ENCODE assay signal across 26 cellular contexts in the genomic region with DNA sequence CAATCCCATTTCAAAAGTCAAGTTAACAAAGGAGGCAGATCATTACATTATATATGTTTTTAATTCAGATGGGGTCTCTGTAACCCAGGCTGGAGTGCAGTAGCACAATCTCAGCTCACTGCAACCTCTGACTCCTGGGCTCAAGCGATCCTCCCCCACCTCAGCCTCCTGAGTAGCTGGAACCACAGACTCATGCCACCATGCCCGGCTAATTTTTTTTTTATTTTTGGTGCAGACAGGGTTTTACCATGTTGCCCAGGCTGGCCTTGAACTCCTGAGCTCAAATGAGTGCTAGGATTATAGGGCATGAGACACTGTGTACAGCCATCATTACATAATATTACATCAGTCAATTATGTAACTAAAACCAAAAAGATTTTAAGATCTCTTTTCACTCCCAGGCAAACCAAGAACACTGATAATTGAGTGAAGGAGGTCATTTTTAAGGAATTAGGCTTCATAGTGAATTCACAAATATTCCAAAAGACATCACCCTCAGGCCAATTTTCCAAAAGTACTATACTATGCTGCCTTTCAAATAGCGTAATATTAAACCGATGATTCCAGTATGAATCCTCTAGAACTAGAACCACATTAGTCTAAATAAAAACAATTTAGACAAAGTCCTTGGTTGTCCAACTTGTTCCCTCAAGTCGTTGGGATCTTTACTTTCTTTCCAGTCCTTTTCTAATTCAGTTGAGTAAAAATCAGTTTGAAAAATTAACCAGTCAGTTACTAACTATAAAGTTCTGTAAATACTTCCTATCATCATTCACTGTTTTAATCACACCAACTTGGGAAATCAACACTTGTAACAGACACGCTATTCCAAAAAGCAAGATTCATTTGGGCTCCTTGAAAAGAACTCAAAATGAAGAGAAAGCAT. TPM values are rescaled to one million over a fixed set of nuclear protein-coding genes. Genes with fewer than 3 reads are reported as not detected.
DNase-seq lines count a peak whose midpoint lies in the region; ATAC-seq, FAIRE-seq and TF ChIP-seq lines count a peak whose summit lies in the region.
"Had no signal": no experiment of that assay in that cellular context is flagged by ENCODE, and none has a peak within 500 bp of the region (broad histone marks: within the 10 kb centered on the region; RNA-seq: fewer than 3 reads in every experiment).

No MANE protein-coding gene starts in this region.

- WGBS in small intestine, 3 donors = 88 to 90% (median 90%) methylated on average over 6 of the region's 6 CpGs

- H2AFZ ChIP-seq in DND-41 (ENCODE audit: low read depth, low read length) = no peak overlapping the region

- H3K36me3 ChIP-seq in DND-41 (ENCODE audit: insufficient read depth, low read length) (peaks cover 90% of the 10 kb centered on the region), small intestine (ENCODE audit: control insufficient read depth in 2 of 2, insufficient read depth in 2 of 2, low read length in 2 of 2) (peaks cover 11 to 26% of the 10 kb centered on the region in 2 donors)
- H3K36me3 ChIP-seq: uterus had no signal

- H4K20me1 ChIP-seq in DND-41 (ENCODE audit: insufficient read depth, low read length) = peaks cover 56% of the 10 kb centered on the region

- peak overlapping the region; percentile 4 for H3K27ac Mint-ChIP-seq in activated T-cell treated with anti-CD3 and anti-CD28 coated beads, Interleukin-2, amount 50 U/mL, for 72 hours
- H3K27ac Mint-ChIP-seq: activated CD4-positive, alpha-beta T cell treated with anti-CD3 and anti-CD28 coated beads for 36 hours; IgD-negative memory B cell had no signal

- H3K4me2 ChIP-seq in DND-41 (ENCODE audit: insufficient read depth, low read length) = no peak overlapping the region
- H3K4me2 ChIP-seq: SK-N-SH had no signal

- no peak for ATAC-seq in activated T-cell treated with anti-CD3 and anti-CD28 coated beads, Interleukin-2, amount 50 U/mL, for 72 hours (replicated peaks in 1 of 2)
- ATAC-seq in DND-41 (ENCODE audit: insufficient read depth, low read depth) = no peak
- peak; percentile 39 for ATAC-seq in left lobe of liver
- ATAC-seq: activated CD4-positive, alpha-beta T cell treated with anti-CD3 and anti-CD28 coated beads for 36 hours; naive thymus-derived CD4-positive, alpha-beta T cell; psoas muscle had no signal

- DNase-seq in activated T-cell treated with anti-CD3 and anti-CD28 coated beads, Interleukin-2, amount 50 U/mL, for 72 hours = no peak
- no peak for DNase-seq in activated T-cell treated with anti-CD3 and anti-CD28 coated beads, Interleukin-2, amount 50 U/mL, for 1 hour
- DNase-seq in DND-41 (peak; percentile 2), left lobe of liver (ENCODE audit: low spot score) (no peak), caudate nucleus (lab: John Stamatoyannopoulos, UW) (no peak), NCI-H1417 (lab: John Stamatoyannopoulos, UW) (no peak), small intestine (no peak)
- DNase-seq: activated CD4-positive, alpha-beta T cell treated with anti-CD3 and anti-CD28 coated beads for 36 hours; body of pancreas; GOT3; midbrain; NCI-H2081; NCI-H345; NCI-H748 treated with DMSO at 0.1 percent for 48 hours; nucleus accumbens; psoas muscle; RPMI8226; stimulated activated naive CD4-positive, alpha-beta T cell; T-helper 2 cell; uterus had no signal

- H3K4me1 ChIP-seq in DND-41 (ENCODE audit: insufficient read depth, low read length) (no peaks in the 10 kb centered on the region), small intestine (ENCODE audit: control insufficient read depth in 2 of 2, insufficient read depth in 1 of 2, low read depth in 1 of 2, low read length in 1 of 2) (no peaks in the 10 kb centered on the region)
- H3K4me1 ChIP-seq: psoas muscle, uterus had no signal

- H3K27me3 ChIP-seq in DND-41 (ENCODE audit: insufficient read depth, low read length, poor library complexity) (no peaks in the 10 kb centered on the region), small intestine (ENCODE audit: control insufficient read depth in 2 of 2, insufficient read depth in 2 of 2, low read length in 2 of 2) (no peaks in the 10 kb centered on the region)
- H3K27me3 ChIP-seq: body of pancreas, uterus had no signal

- peaks cover 49% of the 10 kb centered on the region for H3K79me2 ChIP-seq in DND-41 (ENCODE audit: insufficient read depth, low read length)

- H3K9me3 Mint-ChIP-seq in activated T-cell treated with anti-CD3 and anti-CD28 coated beads, Interleukin-2, amount 50 U/mL, for 72 hours = no peaks in the 10 kb centered on the region
- H3K9me3 Mint-ChIP-seq: IgD-negative memory B cell had no signal

- peaks cover 25% of the 10 kb centered on the region for H3K4me1 Mint-ChIP-seq in activated T-cell treated with anti-CD3 and anti-CD28 coated beads, Interleukin-2, amount 50 U/mL, for 72 hours (ENCODE audit: low read depth)

- no peak for TF ChIP-seq CTCF in DND-41 (IDR thresholded peaks at IDR 0.05; ENCODE audit: borderline replicate concordance, extremely low read depth, low read length, poor library complexity, severe bottlenecking)

- no peak overlapping the region for H3K4me3 Mint-ChIP-seq in activated T-cell treated with anti-CD3 and anti-CD28 coated beads, Interleukin-2, amount 50 U/mL, for 72 hours
- H3K4me3 Mint-ChIP-seq: activated CD4-positive, alpha-beta T cell treated with anti-CD3 and anti-CD28 coated beads for 36 hours; IgD-negative memory B cell; naive thymus-derived CD4-positive, alpha-beta T cell had no signal

- no peak overlapping the region for H3K4me3 ChIP-seq in DND-41 (ENCODE audit: low read depth in 1 of 2, low read length in 2 of 2)
- H3K4me3 ChIP-seq in small intestine (ENCODE audit: low read depth in 1 of 2, low read length in 2 of 2) = no peak overlapping the region
- H3K4me3 ChIP-seq: body of pancreas, psoas muscle, thoracic aorta, uterus had no signal

- H3K36me3 Mint-ChIP-seq in activated T-cell treated with anti-CD3 and anti-CD28 coated beads, Interleukin-2, amount 50 U/mL, for 72 hours (ENCODE audit: insufficient read depth in 2 of 2) = peaks cover 6 to 44% of the 10 kb centered on the region in 2 donors

- H3K27ac ChIP-seq in DND-41 (ENCODE audit: low read length) (no peak overlapping the region), caudate nucleus (ENCODE audit: low read depth, low read length) (no peak overlapping the region), small intestine (ENCODE audit: low read depth in 1 of 2, low read length in 1 of 2) (no peak overlapping the region)
- H3K27ac ChIP-seq: psoas muscle, thoracic aorta, uterus had no signal

- H3K27me3 Mint-ChIP-seq in activated T-cell treated with anti-CD3 and anti-CD28 coated beads, Interleukin-2, amount 50 U/mL, for 72 hours (ENCODE audit: low read depth) = no peaks in the 10 kb centered on the region
- H3K27me3 Mint-ChIP-seq: activated CD4-positive, alpha-beta T cell treated with anti-CD3 and anti-CD28 coated beads for 36 hours; IgD-negative memory B cell; naive thymus-derived CD4-positive, alpha-beta T cell had no signal

- peak; percentile 33 for FAIRE-seq in TTC549 (lab: Jason Lieb, UNC)
- no peak for FAIRE-seq in small intestine (lab: Jason Lieb, UNC)
- FAIRE-seq: islet of Langerhans had no signal

- H3K9ac ChIP-seq in DND-41 (ENCODE audit: low read depth, low read length) = no peak overlapping the region
- H3K9ac ChIP-seq: SK-N-SH had no signal

- H3K9me3 ChIP-seq in DND-41 (ENCODE audit: insufficient read depth, low read length, severe bottlenecking) = no peaks in the 10 kb centered on the region
- H3K9me3 ChIP-seq in small intestine (ENCODE audit: control insufficient read depth, low read depth) = no peaks in the 10 kb centered on the region
- H3K9me3 ChIP-seq: body of pancreas, psoas muscle, SK-N-SH, thoracic aorta, uterus had no signal

RNA-seq across cellular contexts. Expression of a gene that starts 16.1 kb away (rescaled TPM):
- 100 to 1,000 TPM; 140 to 154 TPM for total RNA-seq in activated T-cell treated with anti-CD3 and anti-CD28 coated beads, Interleukin-2, amount 50 U/mL, for 72 hours
- 48.7 TPM for total RNA-seq in left lobe of liver
- polyA plus RNA-seq in small intestine = 10 to 100 TPM; 44.1 to 91.6 (median 61.6) TPM

RNA-seq across cellular contexts. Expression of a gene that starts 48.5 kb away (rescaled TPM):
- 100 to 1,000 TPM; 127 to 128 TPM for total RNA-seq in activated T-cell treated with anti-CD3 and anti-CD28 coated beads, Interleukin-2, amount 50 U/mL, for 72 hours
- total RNA-seq in left lobe of liver = 26.1 TPM
- polyA plus RNA-seq in small intestine = 10 to 100 TPM; 51.8 to 76.7 (median 54.3) TPM
